In the genomic region with DNA sequence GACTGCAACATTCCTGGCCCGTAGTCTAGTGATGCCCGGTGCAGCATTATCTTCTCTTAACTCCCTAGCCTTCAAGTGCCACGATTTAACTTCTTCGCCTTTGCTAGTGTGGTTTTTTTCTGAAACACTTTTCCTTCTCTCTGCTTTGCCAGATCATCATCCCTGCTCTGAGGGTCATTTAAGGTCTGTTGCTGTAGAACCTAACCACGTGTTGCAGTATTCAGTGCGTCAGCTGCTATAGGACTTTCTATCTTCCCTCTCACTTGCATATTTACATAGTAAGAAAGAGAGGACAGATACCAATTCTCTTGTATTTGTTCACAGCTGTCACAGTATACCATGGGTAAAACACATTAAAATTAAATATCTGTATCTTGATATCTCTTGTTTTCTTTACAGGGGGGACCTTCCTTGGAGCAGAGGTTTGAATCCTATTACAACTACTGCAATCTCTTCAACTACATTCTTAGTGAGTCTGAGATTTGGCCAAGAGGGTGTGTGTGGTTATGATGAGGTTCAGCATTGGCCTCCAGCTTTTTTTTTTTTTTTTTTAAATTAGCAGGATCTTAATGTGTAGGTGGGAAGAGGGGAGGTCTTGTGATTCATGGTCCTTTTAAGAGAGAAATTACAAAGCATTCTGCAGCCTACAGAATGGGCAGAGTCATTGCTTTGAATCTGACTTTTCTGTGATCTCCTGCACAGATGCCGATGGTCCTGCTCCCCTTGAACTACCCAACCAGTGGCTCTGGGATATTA, we compare ENCODE assay signal across 16 cellular contexts. TPM values are rescaled to one million over a fixed set of nuclear protein-coding genes. Genes with fewer than 3 reads are reported as not detected.
A peak's percentile ranks its signal among the peaks of the same experiment; 100 is the strongest.
DNase-seq lines count a peak whose midpoint lies in the region; ATAC-seq, FAIRE-seq and TF ChIP-seq lines count a peak whose summit lies in the region.
"Had no signal": no experiment of that assay in that cellular context is flagged by ENCODE, and none has a peak within 500 bp of the region (broad histone marks: within the 10 kb centered on the region; RNA-seq: fewer than 3 reads in every experiment).

No MANE protein-coding gene starts in this region.

- intact Hi-C loops in pancreas (cut with DNase I) (loop anchor here in 2 of 3 donors (5.0 kb wide), 1 partner anchor 45 kb away; no protein-coding TSS in a partner anchor), thyroid gland (cut with DNase I) (loop anchor here (5.0 kb wide), 1 partner anchor 45 kb away; no protein-coding TSS in a partner anchor)

- TF ChIP-seq POLR2A in thyroid gland (IDR thresholded peaks at IDR 0.05): no peak

- H3K36me3 ChIP-seq in fibroblast of lung (ENCODE audit: control insufficient read depth, insufficient read depth, low read length) (peaks cover 22% of the 10 kb centered on the region), pancreas (peaks cover 0 to 35% (median 32%) of the 10 kb centered on the region in 3 donors), thyroid gland (peaks cover 19 to 30% of the 10 kb centered on the region in 2 donors)

- TF ChIP-seq CTCF in fibroblast of lung (conservative IDR thresholded peaks at IDR 0.05 in 1 of 2, IDR thresholded peaks at IDR 0.05 in 1 of 2; ENCODE audit: low read depth in 1 of 2, low read length in 2 of 2) (no peak), pancreas (IDR thresholded peaks at IDR 0.05) (no peak), thyroid gland (IDR thresholded peaks at IDR 0.05) (no peak)

- no peak overlapping the region for H3K4me2 ChIP-seq in fibroblast of lung (ENCODE audit: extremely low read depth, insufficient read depth, low read length)

- H3K9me3 ChIP-seq in fibroblast of lung (ENCODE audit: control insufficient read depth, insufficient read depth, low read depth, low read length): no peaks in the 10 kb centered on the region
- H3K9me3 ChIP-seq in pancreas: no peaks in the 10 kb centered on the region
- H3K9me3 ChIP-seq in thyroid gland: no peaks in the 10 kb centered on the region
- H3K9me3 ChIP-seq: esophagus squamous epithelium, transverse colon had no signal

- H3K4me1 ChIP-seq in fibroblast of lung (ENCODE audit: control insufficient read depth, extremely low read depth, insufficient read depth, low read length): no peaks in the 10 kb centered on the region
- peaks cover 10 to 51% (median 40%) of the 10 kb centered on the region in 3 donors for H3K4me1 ChIP-seq in pancreas
- peaks cover 36 to 75% of the 10 kb centered on the region in 2 donors for H3K4me1 ChIP-seq in thyroid gland

- H2AFZ ChIP-seq in fibroblast of lung (ENCODE audit: low read length): no peak overlapping the region

- 38 to 41% methylated on average over 7 of the region's 7 CpGs for WGBS in pancreas, 2 donors
- 82 to 84% methylated on average over 7 of the region's 7 CpGs for WGBS in thyroid gland, 2 donors

- no peak overlapping the region for H3K9ac ChIP-seq in fibroblast of lung (ENCODE audit: insufficient read depth, low read length)

- no peaks in the 10 kb centered on the region for H4K20me1 ChIP-seq in fibroblast of lung (ENCODE audit: control insufficient read depth, extremely low read depth, insufficient read depth, low read length)

- ATAC-seq in pancreas: peak; percentile 34 to 43 (median 38)

- peak; percentile 21 for DNase-seq in DMS 273 (lab: John Stamatoyannopoulos, UW; ENCODE audit: unreplicated experiment)
- no peak for DNase-seq in DMS 273 treated with DMSO at 0.1 percent for 48 hours (lab: John Stamatoyannopoulos, UW)
- DNase-seq in NCI-H2227 (lab: John Stamatoyannopoulos, UW; ENCODE audit: unreplicated experiment): peak; percentile 28
- peak; percentile 23 to 71 for DNase-seq in fibroblast of lung (ENCODE audit: low read depth in 2 of 2)
- DNase-seq in pancreas: no peak
- no peak for DNase-seq in thyroid gland
- no peak for DNase-seq in foreskin melanocyte
- DNase-seq in germinal center (ENCODE audit: low spot score): no peak
- DNase-seq: esophagus squamous epithelium, NCI-H2081 treated with DMSO at 0.1 percent for 48 hours had no signal

- H3K27ac ChIP-seq in fibroblast of lung (ENCODE audit: insufficient read depth, low read length) (no peak overlapping the region), pancreas (peak overlapping the region in 2 of 4 donors; percentile 69 to 77), thyroid gland (peak overlapping the region in 1 of 3 donors; percentile 4)
- H3K27ac ChIP-seq: esophagus squamous epithelium had no signal

- no peak overlapping the region for H3K4me3 ChIP-seq in fibroblast of lung (replicated peaks in 1 of 4; ENCODE audit: control extremely low read depth in 1 of 4, insufficient read depth in 1 of 4, low read depth in 3 of 4, low read length in 4 of 4)
- no peak overlapping the region for H3K4me3 ChIP-seq in pancreas
- no peak overlapping the region for H3K4me3 ChIP-seq in thyroid gland (replicated peaks in 1 of 3)
- H3K4me3 ChIP-seq: esophagus squamous epithelium, transverse colon had no signal

- H3K79me2 ChIP-seq in fibroblast of lung (ENCODE audit: control insufficient read depth, insufficient read depth, low read length): peaks cover 5% of the 10 kb centered on the region

- H3K27me3 ChIP-seq in fibroblast of lung (ENCODE audit: control insufficient read depth, insufficient read depth, low read length) (no peaks in the 10 kb centered on the region), pancreas (no peaks in the 10 kb centered on the region), thyroid gland (no peaks in the 10 kb centered on the region)
- H3K27me3 ChIP-seq: esophagus squamous epithelium, transverse colon had no signal

- no peak for FAIRE-seq in pancreas (lab: Jason Lieb, UNC)

RNA-seq across cellular contexts. Expression of gene EIF3L, which starts 13.5 kb away (rescaled TPM):
- total RNA-seq in fibroblast of lung (288 and 404 TPM in 2 replicates), pancreas (100 to 1,000 TPM; 267 to 412 (median 348) TPM), thyroid gland (100 to 1,000 TPM; 423 to 557 (median 455) TPM)
- polyA plus RNA-seq in fibroblast of lung (509 and 515 TPM in 2 replicates), pancreas (100 to 1,000 TPM; 162 to 242 TPM)
- polyA plus RNA-seq in fibroblast of lung (2012): 606 and 625 TPM in 2 replicates
- polyA minus RNA-seq in fibroblast of lung (ENCODE audit: low replicate concordance): 359 and 395 TPM in 2 replicates

RNA-seq across cellular contexts. Expression of gene ANKRD54, which starts 18.6 kb away (rescaled TPM):
- 12.1 and 16.2 TPM in 2 replicates for total RNA-seq in fibroblast of lung
- 13.2 and 13.9 TPM in 2 replicates for polyA plus RNA-seq in fibroblast of lung
- 16.3 and 16.5 TPM in 2 replicates for polyA plus RNA-seq in fibroblast of lung (2012)
- polyA minus RNA-seq in fibroblast of lung (ENCODE audit: low replicate concordance): 30.9 and 42.2 TPM in 2 replicates
- 10 to 100 TPM; 11.4 to 18.1 (median 15.2) TPM for total RNA-seq in pancreas
- 10 to 100 TPM; 22.6 to 24.0 TPM for polyA plus RNA-seq in pancreas
- 10 to 100 TPM; 54.7 to 75.9 (median 61.5) TPM for total RNA-seq in thyroid gland

RNA-seq across cellular contexts. Expression of gene GALR3, which starts 39.6 kb away (rescaled TPM):
- total RNA-seq in fibroblast of lung (not detected in 2 replicates), pancreas (under 1 TPM in 4 of 6 donors, not detected in 2; 0.19 to 0.75 (median 0.42) TPM), thyroid gland (not detected)
- polyA plus RNA-seq in fibroblast of lung (not detected in 2 replicates), pancreas (under 1 TPM in 1 of 2 donors, not detected in 1; 0.65 TPM)
- polyA plus RNA-seq in fibroblast of lung (2012): not detected in 2 replicates
- polyA minus RNA-seq in fibroblast of lung (ENCODE audit: low replicate concordance): not detected in 2 replicates
- total RNA-seq: A172; activated CD8-positive, alpha-beta memory T cell treated with anti-CD3 and anti-CD28 coated beads for 36 hours; dermis microvascular lymphatic vessel endothelial cell; esophagus squamous epithelium; HT1080; transverse colon had no signal
- polyA plus RNA-seq: CD14-positive monocyte had no signal

RNA-seq across cellular contexts. Expression of gene MICALL1, which starts 43.3 kb away (rescaled TPM):
- total RNA-seq in fibroblast of lung (17.2 and 17.7 TPM in 2 replicates), pancreas (10 to 100 TPM; 16.5 to 22.3 (median 19.3) TPM), thyroid gland (10 to 100 TPM; 22.2 to 48.3 (median 30.8) TPM)
- polyA plus RNA-seq in fibroblast of lung (19.5 and 20.1 TPM in 2 replicates), pancreas (10 to 100 TPM in 1 of 2 donors, 1 to 10 TPM in 1; 8.8 to 19.5 TPM)
- polyA plus RNA-seq in fibroblast of lung (2012): 22.3 and 26.2 TPM in 2 replicates
- polyA minus RNA-seq in fibroblast of lung (ENCODE audit: low replicate concordance): 54.0 TPM in 2 replicates

RNA-seq across cellular contexts. Expression of gene GCAT, which starts 55.0 kb away (rescaled TPM):
- total RNA-seq in fibroblast of lung (7.7 and 11.9 TPM in 2 replicates), pancreas (10 to 100 TPM; 27.1 to 54.8 (median 37.8) TPM), thyroid gland (10 to 100 TPM; 30.4 to 59.1 (median 38.2) TPM)
- polyA plus RNA-seq in fibroblast of lung (6.6 and 11.0 TPM in 2 replicates), pancreas (10 to 100 TPM; 30.9 to 62.7 TPM)
- 14.0 and 25.6 TPM in 2 replicates for polyA plus RNA-seq in fibroblast of lung (2012)
- polyA minus RNA-seq in fibroblast of lung (ENCODE audit: low replicate concordance): 14.6 and 20.8 TPM in 2 replicates

Comparison
In these comparisons a context has a peak if more than half of its experiments do, and no peak if none do; other contexts are left out.
1. DNase-seq: peak in DMS 273 (single experiment), NCI-H2227 (single experiment) and fibroblast of lung (2 of 2); none in DMS 273 treated with DMSO at 0.1 percent for 48 hours (single experiment), pancreas (0 of 6), thyroid gland (0 of 2), foreskin melanocyte (single experiment) and germinal center (single experiment).